Comparison of ENCODE assay signal across 1 cellular context in genomic region chr12:100384549-100384916, GRCh38.
TF ChIP-seq lines count a peak whose summit lies in the region.

No MANE protein-coding gene starts in this region.

TF ChIP-seq in GM23338, 12 proteins besides CTCF, POLR2A, EP300 and RAD21 (continued from another document):
- TF ChIP-seq, protein P1, sequence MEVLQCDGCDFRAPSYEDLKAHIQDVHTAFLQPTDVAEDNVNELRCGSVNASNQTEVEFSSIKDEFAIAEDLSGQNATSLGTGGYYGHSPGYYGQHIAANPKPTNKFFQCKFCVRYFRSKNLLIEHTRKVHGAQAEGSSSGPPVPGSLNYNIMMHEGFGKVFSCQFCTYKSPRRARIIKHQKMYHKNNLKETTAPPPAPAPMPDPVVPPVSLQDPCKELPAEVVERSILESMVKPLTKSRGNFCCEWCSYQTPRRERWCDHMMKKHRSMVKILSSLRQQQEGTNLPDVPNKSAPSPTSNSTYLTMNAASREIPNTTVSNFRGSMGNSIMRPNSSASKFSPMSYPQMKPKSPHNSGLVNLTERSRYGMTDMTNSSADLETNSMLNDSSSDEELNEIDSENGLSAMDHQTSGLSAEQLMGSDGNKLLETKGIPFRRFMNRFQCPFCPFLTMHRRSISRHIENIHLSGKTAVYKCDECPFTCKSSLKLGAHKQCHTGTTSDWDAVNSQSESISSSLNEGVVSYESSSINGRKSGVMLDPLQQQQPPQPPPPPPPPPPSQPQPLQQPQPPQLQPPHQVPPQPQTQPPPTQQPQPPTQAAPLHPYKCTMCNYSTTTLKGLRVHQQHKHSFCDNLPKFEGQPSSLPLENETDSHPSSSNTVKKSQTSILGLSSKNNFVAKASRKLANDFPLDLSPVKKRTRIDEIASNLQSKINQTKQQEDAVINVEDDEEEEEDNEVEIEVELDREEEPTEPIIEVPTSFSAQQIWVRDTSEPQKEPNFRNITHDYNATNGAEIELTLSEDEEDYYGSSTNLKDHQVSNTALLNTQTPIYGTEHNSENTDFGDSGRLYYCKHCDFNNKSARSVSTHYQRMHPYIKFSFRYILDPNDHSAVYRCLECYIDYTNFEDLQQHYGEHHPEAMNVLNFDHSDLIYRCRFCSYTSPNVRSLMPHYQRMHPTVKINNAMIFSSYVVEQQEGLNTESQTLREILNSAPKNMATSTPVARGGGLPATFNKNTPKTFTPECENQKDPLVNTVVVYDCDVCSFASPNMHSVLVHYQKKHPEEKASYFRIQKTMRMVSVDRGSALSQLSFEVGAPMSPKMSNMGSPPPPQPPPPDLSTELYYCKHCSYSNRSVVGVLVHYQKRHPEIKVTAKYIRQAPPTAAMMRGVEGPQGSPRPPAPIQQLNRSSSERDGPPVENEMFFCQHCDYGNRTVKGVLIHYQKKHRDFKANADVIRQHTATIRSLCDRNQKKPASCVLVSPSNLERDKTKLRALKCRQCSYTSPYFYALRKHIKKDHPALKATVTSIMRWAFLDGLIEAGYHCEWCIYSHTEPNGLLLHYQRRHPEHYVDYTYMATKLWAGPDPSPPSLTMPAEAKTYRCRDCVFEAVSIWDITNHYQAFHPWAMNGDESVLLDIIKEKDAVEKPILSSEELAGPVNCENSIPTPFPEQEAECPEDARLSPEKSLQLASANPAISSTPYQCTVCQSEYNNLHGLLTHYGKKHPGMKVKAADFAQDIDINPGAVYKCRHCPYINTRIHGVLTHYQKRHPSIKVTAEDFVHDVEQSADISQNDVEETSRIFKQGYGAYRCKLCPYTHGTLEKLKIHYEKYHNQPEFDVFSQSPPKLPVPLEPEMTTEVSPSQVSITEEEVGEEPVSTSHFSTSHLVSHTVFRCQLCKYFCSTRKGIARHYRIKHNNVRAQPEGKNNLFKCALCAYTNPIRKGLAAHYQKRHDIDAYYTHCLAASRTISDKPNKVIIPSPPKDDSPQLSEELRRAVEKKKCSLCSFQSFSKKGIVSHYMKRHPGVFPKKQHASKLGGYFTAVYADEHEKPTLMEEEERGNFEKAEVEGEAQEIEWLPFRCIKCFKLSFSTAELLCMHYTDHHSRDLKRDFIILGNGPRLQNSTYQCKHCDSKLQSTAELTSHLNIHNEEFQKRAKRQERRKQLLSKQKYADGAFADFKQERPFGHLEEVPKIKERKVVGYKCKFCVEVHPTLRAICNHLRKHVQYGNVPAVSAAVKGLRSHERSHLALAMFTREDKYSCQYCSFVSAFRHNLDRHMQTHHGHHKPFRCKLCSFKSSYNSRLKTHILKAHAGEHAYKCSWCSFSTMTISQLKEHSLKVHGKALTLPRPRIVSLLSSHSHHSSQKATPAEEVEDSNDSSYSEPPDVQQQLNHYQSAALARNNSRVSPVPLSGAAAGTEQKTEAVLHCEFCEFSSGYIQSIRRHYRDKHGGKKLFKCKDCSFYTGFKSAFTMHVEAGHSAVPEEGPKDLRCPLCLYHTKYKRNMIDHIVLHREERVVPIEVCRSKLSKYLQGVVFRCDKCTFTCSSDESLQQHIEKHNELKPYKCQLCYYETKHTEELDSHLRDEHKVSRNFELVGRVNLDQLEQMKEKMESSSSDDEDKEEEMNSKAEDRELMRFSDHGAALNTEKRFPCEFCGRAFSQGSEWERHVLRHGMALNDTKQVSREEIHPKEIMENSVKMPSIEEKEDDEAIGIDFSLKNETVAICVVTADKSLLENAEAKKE (CRISPR knock-in tag; IDR thresholded peaks at IDR 0.05), result no peak
- TF ChIP-seq EZH2 (IDR thresholded peaks at IDR 0.05; ENCODE audit: low read depth, unreplicated experiment) (no peak), JUNB (IDR thresholded peaks at IDR 0.05; ENCODE audit: unreplicated experiment) (no peak), EZH2phosphoT487 (IDR thresholded peaks at IDR 0.05; ENCODE audit: unreplicated experiment) (no peak), POLR2AphosphoS5 (IDR thresholded peaks at IDR 0.05; ENCODE audit: low read depth) (no peak), CREB1 (CRISPR knock-in tag; IDR thresholded peaks at IDR 0.05; ENCODE audit: low read depth) (no peak), ETS1 (IDR thresholded peaks at IDR 0.05) (no peak), STAT1 (IDR thresholded peaks at IDR 0.05; ENCODE audit: unreplicated experiment) (no peak), ZNF114 (CRISPR knock-in tag; IDR thresholded peaks at IDR 0.05) (no peak), REST (IDR thresholded peaks at IDR 0.05; ENCODE audit: unreplicated experiment) (no peak)
